ENCODE assay signal across 13 cellular contexts in genomic region chr19:13887529-13887928, GRCh38. TPM values are rescaled to one million over a fixed set of nuclear protein-coding genes. Genes with fewer than 3 reads are reported as not detected.
DNase-seq lines count a peak whose midpoint lies in the region; ATAC-seq and TF ChIP-seq lines count a peak whose summit lies in the region.
"Had no signal": no experiment of that assay in that cellular context is flagged by ENCODE, and none has a peak within 500 bp of the region (broad histone marks: within the 10 kb centered on the region; RNA-seq: fewer than 3 reads in every experiment).

No MANE protein-coding gene starts in this region.

- ATAC-seq in activated CD8-positive, alpha-beta memory T cell treated with anti-CD3 and anti-CD28 coated beads, Interleukin-2, amount 10 ng/mL, durations not matched to agents 7 days and 5 days: peak; percentile 43
- no peak for ATAC-seq in GM19023 (IDR thresholded peaks at IDR 0.05; ENCODE audit: unreplicated experiment)
- ATAC-seq: A549, pancreas, upper lobe of right lung had no signal

- H3K4me3 ChIP-seq in suprapubic skin: no peak overlapping the region
- H3K4me3 ChIP-seq: A549, pancreas, upper lobe of right lung had no signal

- TF ChIP-seq EP300 in suprapubic skin (IDR thresholded peaks at IDR 0.05): no peak

- no peaks in the 10 kb centered on the region for H3K27me3 ChIP-seq in suprapubic skin
- H3K27me3 ChIP-seq: pancreas, Peyer's patch, upper lobe of right lung had no signal

- no peaks in the 10 kb centered on the region for H3K36me3 Mint-ChIP-seq in activated CD8-positive, alpha-beta memory T cell treated with anti-CD3 and anti-CD28 coated beads, Interleukin-2, amount 10 ng/mL, durations not matched to agents 7 days and 5 days
- H3K36me3 Mint-ChIP-seq: activated naive CD8-positive, alpha-beta T cell had no signal

- no peaks in the 10 kb centered on the region for H3K9me3 ChIP-seq in suprapubic skin
- H3K9me3 ChIP-seq: A549, pancreas, Peyer's patch, upper lobe of right lung had no signal

- no peaks in the 10 kb centered on the region for H3K36me3 ChIP-seq in suprapubic skin
- H3K36me3 ChIP-seq: pancreas, Peyer's patch, upper lobe of right lung had no signal

- H3K4me3 Mint-ChIP-seq in activated CD8-positive, alpha-beta memory T cell treated with anti-CD3 and anti-CD28 coated beads, Interleukin-2, amount 10 ng/mL, durations not matched to agents 7 days and 5 days: peak overlapping the region; percentile 51
- H3K4me3 Mint-ChIP-seq: activated naive CD8-positive, alpha-beta T cell; endodermal cell had no signal

- H3K4me1 ChIP-seq in suprapubic skin: peaks cover 62% of the 10 kb centered on the region
- H3K4me1 ChIP-seq: A549, upper lobe of right lung had no signal

- WGBS in suprapubic skin: 33% methylated on average over 5 of the region's 5 CpGs

- no peaks in the 10 kb centered on the region for H3K9me3 Mint-ChIP-seq in activated CD8-positive, alpha-beta memory T cell treated with anti-CD3 and anti-CD28 coated beads, Interleukin-2, amount 10 ng/mL, durations not matched to agents 7 days and 5 days (ENCODE audit: low read depth)
- H3K9me3 Mint-ChIP-seq: endodermal cell had no signal

- peaks cover 9% of the 10 kb centered on the region for H3K27me3 Mint-ChIP-seq in activated CD8-positive, alpha-beta memory T cell treated with anti-CD3 and anti-CD28 coated beads, Interleukin-2, amount 10 ng/mL, durations not matched to agents 7 days and 5 days
- H3K27me3 Mint-ChIP-seq: activated naive CD8-positive, alpha-beta T cell had no signal

- CTCF ChIA-PET in activated CD8-positive, alpha-beta memory T cell treated with anti-CD3 and anti-CD28 coated beads, Interleukin-2, amount 10 ng/mL, durations not matched to agents 7 days and 5 days (lab: Charles Lee): interaction anchor here (1.0 to 11.4 kb wide), 13 partner anchors 12 to 249 kb away, joined by 3 to 153 read pairs (median 6); partner anchors contain the start of genes ASF1B, IL27RA, MISP3 and RLN3

- peaks cover 37% of the 10 kb centered on the region for H3K4me1 Mint-ChIP-seq in activated CD8-positive, alpha-beta memory T cell treated with anti-CD3 and anti-CD28 coated beads, Interleukin-2, amount 10 ng/mL, durations not matched to agents 7 days and 5 days
- H3K4me1 Mint-ChIP-seq: endodermal cell had no signal

- H3K27ac Mint-ChIP-seq in activated CD8-positive, alpha-beta memory T cell treated with anti-CD3 and anti-CD28 coated beads, Interleukin-2, amount 10 ng/mL, durations not matched to agents 7 days and 5 days: peak overlapping the region; percentile 68
- H3K27ac Mint-ChIP-seq: activated naive CD8-positive, alpha-beta T cell; endodermal cell had no signal

- no peak for TF ChIP-seq POLR2A in suprapubic skin (IDR thresholded peaks at IDR 0.05)

- peak; percentile 48 for DNase-seq in activated CD8-positive, alpha-beta memory T cell treated with anti-CD3 and anti-CD28 coated beads, Interleukin-2, amount 10 ng/mL, durations not matched to agents 7 days and 5 days
- DNase-seq in activated CD8-positive, alpha-beta memory T cell treated with anti-CD3 and anti-CD28 coated beads, Interleukin-2, amount 50 U/mL, for 48 hours: no peak
- no peak for DNase-seq in epithelial cell of prostate (ENCODE audit: low read depth, low spot score)
- DNase-seq in suprapubic skin (ENCODE audit: low spot score in 2 of 2): no peak
- no peak for DNase-seq in NCI-H1694 (lab: John Stamatoyannopoulos, UW)
- DNase-seq: endodermal cell, NCI-H2029 treated with DMSO at 0.1 percent for 48 hours, upper lobe of right lung had no signal

- no peak for TF ChIP-seq CTCF in suprapubic skin (IDR thresholded peaks at IDR 0.05)

- H3K27ac ChIP-seq in epithelial cell of prostate (peak overlapping the region; percentile 20), suprapubic skin (peak overlapping the region; percentile 83)
- H3K27ac ChIP-seq: A549, pancreas, upper lobe of right lung had no signal

RNA-seq across cellular contexts. Expression of gene NANOS3, which starts 10.6 kb away (rescaled TPM):
- 1 to 10 TPM; 1.1 to 2.8 TPM for total RNA-seq in activated CD8-positive, alpha-beta memory T cell treated with anti-CD3 and anti-CD28 coated beads, Interleukin-2, amount 10 ng/mL, durations not matched to agents 7 days and 5 days
- total RNA-seq in suprapubic skin: not detected
- total RNA-seq: Peyer's patch, upper lobe of right lung had no signal

RNA-seq across cellular contexts. Expression of gene BRME1, which starts 18.4 kb away (rescaled TPM):
- 1 to 10 TPM; 4.1 to 4.4 TPM for total RNA-seq in activated CD8-positive, alpha-beta memory T cell treated with anti-CD3 and anti-CD28 coated beads, Interleukin-2, amount 10 ng/mL, durations not matched to agents 7 days and 5 days
- 10 to 100 TPM in 2 of 4 donors, 1 to 10 TPM in 2; 7.6 to 23.0 (median 9.9) TPM for total RNA-seq in suprapubic skin

RNA-seq across cellular contexts. Expression of gene CC2D1A, which starts 18.5 kb away (rescaled TPM):
- total RNA-seq in activated CD8-positive, alpha-beta memory T cell treated with anti-CD3 and anti-CD28 coated beads, Interleukin-2, amount 10 ng/mL, durations not matched to agents 7 days and 5 days: 10 to 100 TPM; 34.0 to 35.1 TPM
- total RNA-seq in suprapubic skin: 10 to 100 TPM; 48.0 to 94.9 (median 66.7) TPM

RNA-seq across cellular contexts. Expression of gene PODNL1, which starts 50.7 kb away (rescaled TPM):
- total RNA-seq in activated CD8-positive, alpha-beta memory T cell treated with anti-CD3 and anti-CD28 coated beads, Interleukin-2, amount 10 ng/mL, durations not matched to agents 7 days and 5 days: under 1 TPM; 0.29 to 0.47 TPM
- total RNA-seq in suprapubic skin: 10 to 100 TPM in 1 of 4 donors, 1 to 10 TPM in 3; 2.3 to 10.6 (median 5.7) TPM
